5 cellular contexts compared by ENCODE assay signal in genomic region chr15:79516646-79517045, GRCh38.
"Had no signal": no experiment of that assay in that cellular context is flagged by ENCODE, and none has a peak within 500 bp of the region (broad histone marks: within the 10 kb centered on the region; RNA-seq: fewer than 3 reads in every experiment).

No MANE protein-coding gene starts in this region.

- DNase-seq: GOT3, H7, HCEC 1CT, KBM-7 had no signal

- H3K9me3 Mint-ChIP-seq: IgD-negative memory B cell had no signal

- H3K27ac Mint-ChIP-seq: IgD-negative memory B cell had no signal

- H3K4me1 Mint-ChIP-seq: IgD-negative memory B cell had no signal

- H3K4me3 Mint-ChIP-seq: IgD-negative memory B cell had no signal
